12 cellular contexts compared by ENCODE assay signal in genomic region chr2:113105047-113105446, GRCh38. TPM values are rescaled to one million over a fixed set of nuclear protein-coding genes. Genes with fewer than 3 reads are reported as not detected.
A peak's percentile ranks its signal among the peaks of the same experiment; 100 is the strongest.
DNase-seq lines count a peak whose midpoint lies in the region; ATAC-seq, FAIRE-seq and TF ChIP-seq lines count a peak whose summit lies in the region.
"Had no signal": no experiment of that assay in that cellular context is flagged by ENCODE, and none has a peak within 500 bp of the region (broad histone marks: within the 10 kb centered on the region; RNA-seq: fewer than 3 reads in every experiment).

No MANE protein-coding gene starts in this region.

- intact Hi-C loops in K562 (cut with micrococcal nuclease) (no loop called here), mucosa of descending colon (cut with DNase I, micrococcal nuclease) (no loop called here), left cardiac atrium (cut with DNase I) (no loop called here)

- H3K9me1 ChIP-seq in K562 (ENCODE audit: control insufficient read depth, insufficient read depth, low read length) = no peaks in the 10 kb centered on the region

- BruUV-seq in K562 (replicated peaks; lab: Mats Ljungman, UMichigan) = no TSS peak

- POLR2A ChIA-PET in K562 (lab: Yijun Ruan, JAX) = interaction anchor here (1.0 to 1.7 kb wide), 3 partner anchors 8 to 32 kb away, joined by 5 read pairs; no protein-coding TSS in a partner anchor

- in situ Hi-C loops in K562 (cut with MboI) = no loop called here

- no peaks in the 10 kb centered on the region for H4K20me1 ChIP-seq in K562 (replicated peaks; ENCODE audit: control insufficient read depth, insufficient read depth, low read length)

- H3K9me3 ChIP-seq in RWPE2 (ENCODE audit: severe bottlenecking) (no peaks in the 10 kb centered on the region), K562 (replicated peaks; ENCODE audit: control insufficient read depth, insufficient read depth, low read depth, low read length) (no peaks in the 10 kb centered on the region), mucosa of descending colon (no peaks in the 10 kb centered on the region)
- H3K9me3 ChIP-seq: ascending aorta, upper lobe of left lung had no signal

- TF ChIP-seq RAD21 in K562 (CRISPR knock-in tag; conservative IDR thresholded peaks at IDR 0.05 in 1 of 2, IDR thresholded peaks at IDR 0.05 in 1 of 2) = no peak

- peak; percentile 11 for FAIRE-seq in K562 (lab: Jason Lieb, UNC)

- H3K4me2 ChIP-seq in K562 (ENCODE audit: insufficient read depth, low read length) = no peak overlapping the region

- CTCF ChIA-PET in K562 (lab: Yijun Ruan, JAX; ENCODE audit: low intra/inter-chr PET ratio) = no interaction called here

- H3K27ac ChIP-seq in RWPE2 (ENCODE audit: poor library complexity, severe bottlenecking) = no peak overlapping the region
- no peak overlapping the region for H3K27ac ChIP-seq in K562 (ENCODE audit: extremely low read depth, low read depth, low read length)
- H3K27ac ChIP-seq: ascending aorta, upper lobe of left lung had no signal

- H3K9ac ChIP-seq in K562 (ENCODE audit: insufficient read depth in 1 of 2, low read depth in 2 of 2, low read length in 2 of 2) = no peak overlapping the region

- under 1% methylated on average over 5 of the region's 5 CpGs for WGBS in K562 (ENCODE audit: insufficient coverage, low coverage, missing lambda C conversion rate)

- ATAC-seq in RWPE2 (ENCODE audit: low read depth) = peak; percentile 23; the same call in 1 of the 3 replicates
- 0 out of 3 replicates have a peak, but pooled peaks have one; percentile 38 for ATAC-seq in K562
- no peak for ATAC-seq in mucosa of descending colon
- no peak for ATAC-seq in left cardiac atrium

- no peaks in the 10 kb centered on the region for H3K27me3 ChIP-seq in RWPE2 (ENCODE audit: insufficient read depth, poor library complexity, severe bottlenecking)
- peaks cover 7 to 22% of the 10 kb centered on the region in 2 experiments; a peak in 4 of 5 replicates for H3K27me3 ChIP-seq in K562 (ENCODE audit: control insufficient read depth in 2 of 2, insufficient read depth in 2 of 2, low read length in 2 of 2)
- H3K27me3 ChIP-seq: ascending aorta, upper lobe of left lung had no signal

- TF ChIP-seq CTCF in RWPE2 (IDR thresholded peaks at IDR 0.05; ENCODE audit: poor library complexity, severe bottlenecking) (no peak), K562 (IDR thresholded peaks at IDR 0.05 in 2 of 3, conservative IDR thresholded peaks at IDR 0.05 in 1 of 3; ENCODE audit: insufficient read depth in 2 of 3, low read depth in 1 of 3, low read length in 3 of 3) (no peak), mucosa of descending colon (IDR thresholded peaks at IDR 0.05) (no peak)

- H3K4me3 ChIP-seq in RWPE2 (ENCODE audit: severe bottlenecking) = no peak overlapping the region
- H3K4me3 ChIP-seq in K562 = no peak overlapping the region
- no peak overlapping the region for H3K4me3 ChIP-seq in mucosa of descending colon
- H3K4me3 ChIP-seq: ascending aorta, upper lobe of left lung had no signal

- TF ChIP-seq POLR2A in K562 (conservative IDR thresholded peaks at IDR 0.05) = no peak

- H2AFZ ChIP-seq in K562 (ENCODE audit: low read depth, low read length) = no peak overlapping the region

- no peaks in the 10 kb centered on the region for H3K79me2 ChIP-seq in K562 (ENCODE audit: control insufficient read depth, insufficient read depth, low read length)

- DNase-seq in HCEC 1CT = peak; percentile 67
- DNase-seq in RWPE2 (ENCODE audit: low spot score) = no peak
- peak in 3 of 4 experiments; percentile 18 to 37 (median 21) for DNase-seq in K562 (ENCODE audit: extremely low read depth in 1 of 4, low spot score in 3 of 4)
- DNase-seq in stimulated activated CD4-positive, alpha-beta T cell treated with anti-CD3 and anti-CD28 coated beads, Interleukin-2, amount 100 ng/mL, for 48 hours = peak; percentile 43 to 52
- no peak for DNase-seq in NCI-H1092 (lab: John Stamatoyannopoulos, UW)
- no peak for DNase-seq in NCI-H510A (lab: John Stamatoyannopoulos, UW)
- DNase-seq in mucosa of descending colon = no peak
- DNase-seq in left cardiac atrium = no peak
- DNase-seq: upper lobe of left lung had no signal

- H3K4me1 ChIP-seq in RWPE2 (ENCODE audit: insufficient read depth, poor library complexity, severe bottlenecking) (no peaks in the 10 kb centered on the region), K562 (replicated peaks in 1 of 2; ENCODE audit: control insufficient read depth in 2 of 2, insufficient read depth in 2 of 2, low read length in 2 of 2) (no peaks in the 10 kb centered on the region), mucosa of descending colon (ENCODE audit: low read depth) (no peaks in the 10 kb centered on the region)
- H3K4me1 ChIP-seq: ascending aorta, upper lobe of left lung had no signal

- no peak for TF ChIP-seq EP300 in K562 (IDR thresholded peaks at IDR 0.05; ENCODE audit: low read length)

- H3K36me3 ChIP-seq in RWPE2 (ENCODE audit: low read depth) (no peaks in the 10 kb centered on the region), K562 (ENCODE audit: control insufficient read depth, insufficient read depth, low read length) (no peaks in the 10 kb centered on the region), mucosa of descending colon (ENCODE audit: low read depth) (no peaks in the 10 kb centered on the region)
- H3K36me3 ChIP-seq: ascending aorta, upper lobe of left lung had no signal

RNA-seq across cellular contexts. Expression of gene IL1RN, which starts 22.4 kb away (rescaled TPM):
- not detected in 2 replicates for total RNA-seq in K562 (2011; cell fraction: chromatin; rRNA removed; ENCODE audit: low replicate concordance)
- not detected in 2 replicates for total RNA-seq in K562 (2011; cell fraction: nucleolus; rRNA removed)
- total RNA-seq in K562 (2011; cell fraction: nucleoplasm; rRNA removed) = not detected in 2 replicates
- total RNA-seq in K562 (2014; rRNA removed) (not detected in 2 replicates), K562 (2014; rRNA removed; fragmentation: Illumina TruSeq; extraction: Trizol) (not detected in 2 replicates), K562 (2015; rRNA removed; fragmentation: Illumina TruSeq; extraction: Trizol) (not detected in 2 replicates), K562 (2021) (not detected in 2 replicates), mucosa of descending colon (10 to 100 TPM in 1 of 3 donors, under 1 TPM in 2; 0.17 to 11.9 (median 0.76) TPM), left cardiac atrium (1 to 10 TPM in 1 of 2 donors, under 1 TPM in 1; 0.60 to 1.5 TPM)
- polyA plus RNA-seq in K562 (2011; rRNA removed) (0.13 TPM in 1 of 2 replicates, not detected in the other), K562 (2014; fragmentation: Illumina TruSeq; extraction: Trizol) (not detected in 2 replicates), K562 (2014; fragmentation: Nextera tagmentation; extraction: Ambion mirVana) (not detected), K562 (2014; rRNA removed) (not detected in 2 replicates)
- polyA plus RNA-seq in K562 (2011; cell fraction: cytosol; rRNA removed) = 0.12 TPM in 1 of 2 replicates, not detected in the other
- polyA plus RNA-seq in K562 (2011; cell fraction: nucleus; rRNA removed) = not detected in 2 replicates
- 0.13 and 0.26 TPM in 2 replicates for polyA plus RNA-seq in K562 (2012)
- polyA minus RNA-seq in K562 (2011; rRNA and poly(A)+ RNA removed) = not detected in 2 replicates
- not detected in 2 replicates for polyA minus RNA-seq in K562 (2011; cell fraction: cytosol; rRNA and poly(A)+ RNA removed)
- polyA minus RNA-seq in K562 (2011; cell fraction: nucleus; rRNA and poly(A)+ RNA removed) = not detected in 2 replicates
- total RNA-seq: ascending aorta had no signal

RNA-seq across cellular contexts. Expression of gene IL1F10, which starts 37.3 kb away (rescaled TPM):
- not detected in 2 replicates for total RNA-seq in K562 (2011; cell fraction: chromatin; rRNA removed; ENCODE audit: low replicate concordance)
- total RNA-seq in K562 (2011; cell fraction: nucleolus; rRNA removed) = not detected in 2 replicates
- not detected in 2 replicates for total RNA-seq in K562 (2011; cell fraction: nucleoplasm; rRNA removed)
- total RNA-seq in K562 (2014; rRNA removed) (not detected in 2 replicates), K562 (2014; rRNA removed; fragmentation: Illumina TruSeq; extraction: Trizol) (not detected in 2 replicates), K562 (2015; rRNA removed; fragmentation: Illumina TruSeq; extraction: Trizol) (not detected in 2 replicates), K562 (2021) (not detected in 2 replicates), mucosa of descending colon (not detected), left cardiac atrium (not detected)
- polyA plus RNA-seq in K562 (2011; rRNA removed) (not detected in 2 replicates), K562 (2014; fragmentation: Illumina TruSeq; extraction: Trizol) (not detected in 2 replicates), K562 (2014; fragmentation: Nextera tagmentation; extraction: Ambion mirVana) (not detected), K562 (2014; rRNA removed) (not detected in 2 replicates)
- polyA plus RNA-seq in K562 (2011; cell fraction: cytosol; rRNA removed) = not detected in 2 replicates
- not detected in 2 replicates for polyA plus RNA-seq in K562 (2011; cell fraction: nucleus; rRNA removed)
- polyA plus RNA-seq in K562 (2012) = not detected in 2 replicates
- not detected in 2 replicates for polyA minus RNA-seq in K562 (2011; rRNA and poly(A)+ RNA removed)
- polyA minus RNA-seq in K562 (2011; cell fraction: cytosol; rRNA and poly(A)+ RNA removed) = not detected in 2 replicates
- not detected in 2 replicates for polyA minus RNA-seq in K562 (2011; cell fraction: nucleus; rRNA and poly(A)+ RNA removed)
- total RNA-seq: ascending aorta; mononuclear cell; T-helper 2 cell treated with Interferon-gamma antibody and Interleukin-4, amounts not matched to agents 100 ng/mL and 5 ng/mL, for 36 hours; upper lobe of left lung had no signal

RNA-seq across cellular contexts. Expression of gene IL36RN, which starts 46.0 kb away (rescaled TPM):
- total RNA-seq in K562 (2011; cell fraction: chromatin; rRNA removed; ENCODE audit: low replicate concordance) = not detected in 2 replicates
- total RNA-seq in K562 (2011; cell fraction: nucleolus; rRNA removed) = not detected in 2 replicates
- total RNA-seq in K562 (2011; cell fraction: nucleoplasm; rRNA removed) = not detected in 2 replicates
- total RNA-seq in K562 (2014; rRNA removed) (not detected in 2 replicates), K562 (2014; rRNA removed; fragmentation: Illumina TruSeq; extraction: Trizol) (not detected in 2 replicates), K562 (2015; rRNA removed; fragmentation: Illumina TruSeq; extraction: Trizol) (not detected in 2 replicates), K562 (2021) (not detected in 2 replicates), mucosa of descending colon (not detected), left cardiac atrium (not detected)
- polyA plus RNA-seq in K562 (2011; rRNA removed) (not detected in 2 replicates), K562 (2014; fragmentation: Illumina TruSeq; extraction: Trizol) (not detected in 2 replicates), K562 (2014; fragmentation: Nextera tagmentation; extraction: Ambion mirVana) (not detected), K562 (2014; rRNA removed) (not detected in 2 replicates)
- not detected in 2 replicates for polyA plus RNA-seq in K562 (2011; cell fraction: cytosol; rRNA removed)
- not detected in 2 replicates for polyA plus RNA-seq in K562 (2011; cell fraction: nucleus; rRNA removed)
- not detected in 2 replicates for polyA plus RNA-seq in K562 (2012)
- not detected in 2 replicates for polyA minus RNA-seq in K562 (2011; rRNA and poly(A)+ RNA removed)
- polyA minus RNA-seq in K562 (2011; cell fraction: cytosol; rRNA and poly(A)+ RNA removed) = not detected in 2 replicates
- not detected in 2 replicates for polyA minus RNA-seq in K562 (2011; cell fraction: nucleus; rRNA and poly(A)+ RNA removed)
- total RNA-seq: ascending aorta; mononuclear cell; T-helper 2 cell treated with Interferon-gamma antibody and Interleukin-4, amounts not matched to agents 100 ng/mL and 5 ng/mL, for 36 hours; upper lobe of left lung had no signal

RNA-seq across cellular contexts. Expression of gene IL36B, which starts 52.4 kb away (rescaled TPM):
- total RNA-seq in K562 (2011; cell fraction: chromatin; rRNA removed; ENCODE audit: low replicate concordance) = not detected in 2 replicates
- total RNA-seq in K562 (2011; cell fraction: nucleolus; rRNA removed) = not detected in 2 replicates
- total RNA-seq in K562 (2011; cell fraction: nucleoplasm; rRNA removed) = not detected in 2 replicates
- not detected in 2 replicates for total RNA-seq in K562 (2014; rRNA removed)
- not detected in 2 replicates for total RNA-seq in K562 (2014; rRNA removed; fragmentation: Illumina TruSeq; extraction: Trizol)
- total RNA-seq in K562 (2015; rRNA removed; fragmentation: Illumina TruSeq; extraction: Trizol) = not detected in 2 replicates
- not detected in 2 replicates for total RNA-seq in K562 (2021)
- not detected in 2 replicates for polyA plus RNA-seq in K562 (2011; rRNA removed)
- 0.09 TPM in 1 of 2 replicates, not detected in the other for polyA plus RNA-seq in K562 (2011; cell fraction: cytosol; rRNA removed)
- not detected in 2 replicates for polyA plus RNA-seq in K562 (2011; cell fraction: nucleus; rRNA removed)
- not detected in 2 replicates for polyA plus RNA-seq in K562 (2012)
- not detected in 2 replicates for polyA plus RNA-seq in K562 (2014; fragmentation: Illumina TruSeq; extraction: Trizol)
- not detected for polyA plus RNA-seq in K562 (2014; fragmentation: Nextera tagmentation; extraction: Ambion mirVana)
- not detected in 2 replicates for polyA plus RNA-seq in K562 (2014; rRNA removed)
- not detected in 2 replicates for polyA minus RNA-seq in K562 (2011; rRNA and poly(A)+ RNA removed)
- polyA minus RNA-seq in K562 (2011; cell fraction: cytosol; rRNA and poly(A)+ RNA removed) = not detected in 2 replicates
- polyA minus RNA-seq in K562 (2011; cell fraction: nucleus; rRNA and poly(A)+ RNA removed) = not detected in 2 replicates
- not detected for total RNA-seq in mucosa of descending colon
- total RNA-seq in left cardiac atrium = not detected
- total RNA-seq: ascending aorta; mononuclear cell; T-helper 2 cell treated with Interferon-gamma antibody and Interleukin-4, amounts not matched to agents 100 ng/mL and 5 ng/mL, for 36 hours; upper lobe of left lung had no signal

Comparison
In these comparisons a context has a peak if more than half of its experiments do, and no peak if none do; other contexts are left out.
1. DNase-seq: peak in HCEC 1CT (single experiment), K562 (3 of 4) and stimulated activated CD4-positive, alpha-beta T cell treated with anti-CD3 and anti-CD28 coated beads, Interleukin-2, amount 100 ng/mL, for 48 hours (2 of 2); none in RWPE2 (single experiment), NCI-H1092 (single experiment), NCI-H510A (single experiment), mucosa of descending colon (0 of 3) and left cardiac atrium (single experiment).
2. ATAC-seq: peak in RWPE2 (single experiment) and K562 (single experiment); none in mucosa of descending colon (single experiment) and left cardiac atrium (0 of 2).